In the genomic region with DNA sequence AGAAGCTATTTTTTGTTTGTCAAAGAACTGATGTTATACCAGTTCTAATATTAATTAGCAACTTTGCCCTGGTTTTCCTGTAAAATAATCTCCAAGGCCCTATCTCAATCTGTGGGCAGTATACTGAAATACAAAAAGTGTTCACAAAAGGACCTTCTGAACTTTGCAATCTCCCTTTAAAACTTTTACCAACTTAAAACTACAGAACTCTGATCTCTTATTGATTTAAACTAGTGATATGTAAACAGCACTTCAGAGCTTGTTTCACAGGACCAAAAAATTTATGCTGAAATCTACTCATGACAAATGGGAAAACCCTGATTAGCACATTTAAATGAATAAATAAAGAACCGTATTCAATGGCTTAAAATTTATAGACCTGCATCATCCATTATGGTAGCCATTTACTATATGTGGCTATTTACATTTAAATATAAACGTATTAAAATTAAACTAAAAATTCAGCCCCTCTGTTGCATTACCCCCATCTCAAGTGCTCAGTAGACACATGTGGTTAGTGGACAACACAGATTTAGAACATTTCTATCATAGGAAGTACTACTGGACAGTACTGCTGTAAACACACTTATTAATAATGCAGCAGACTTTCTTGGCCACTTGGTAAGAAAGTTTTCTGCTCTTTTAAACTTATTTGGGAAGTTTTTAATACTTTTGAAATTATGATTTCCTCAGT, we compare ENCODE assay signal across 1 cellular context.
TF ChIP-seq lines count a peak whose summit lies in the region.

No MANE protein-coding gene starts in this region.

TF ChIP-seq in HepG2, 621 proteins besides CTCF, POLR2A, EP300 and RAD21 (continued from another document):
- TF ChIP-seq, protein P1, sequence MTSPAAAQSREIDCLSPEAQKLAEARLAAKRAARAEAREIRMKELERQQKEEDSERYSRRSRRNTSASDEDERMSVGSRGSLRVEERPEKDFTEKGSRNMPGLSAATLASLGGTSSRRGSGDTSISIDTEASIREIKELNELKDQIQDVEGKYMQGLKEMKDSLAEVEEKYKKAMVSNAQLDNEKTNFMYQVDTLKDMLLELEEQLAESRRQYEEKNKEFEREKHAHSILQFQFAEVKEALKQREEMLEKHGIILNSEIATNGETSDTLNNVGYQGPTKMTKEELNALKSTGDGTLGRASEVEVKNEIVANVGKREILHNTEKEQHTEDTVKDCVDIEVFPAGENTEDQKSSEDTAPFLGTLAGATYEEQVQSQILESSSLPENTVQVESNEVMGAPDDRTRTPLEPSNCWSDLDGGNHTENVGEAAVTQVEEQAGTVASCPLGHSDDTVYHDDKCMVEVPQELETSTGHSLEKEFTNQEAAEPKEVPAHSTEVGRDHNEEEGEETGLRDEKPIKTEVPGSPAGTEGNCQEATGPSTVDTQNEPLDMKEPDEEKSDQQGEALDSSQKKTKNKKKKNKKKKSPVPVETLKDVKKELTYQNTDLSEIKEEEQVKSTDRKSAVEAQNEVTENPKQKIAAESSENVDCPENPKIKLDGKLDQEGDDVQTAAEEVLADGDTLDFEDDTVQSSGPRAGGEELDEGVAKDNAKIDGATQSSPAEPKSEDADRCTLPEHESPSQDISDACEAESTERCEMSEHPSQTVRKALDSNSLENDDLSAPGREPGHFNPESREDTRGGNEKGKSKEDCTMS (CRISPR knock-in tag; conservative IDR thresholded peaks at IDR 0.05), result no peak
- TF ChIP-seq FOXA3 (CRISPR knock-in tag; IDR thresholded peaks at IDR 0.05) (peak; percentile 95), CREM (IDR thresholded peaks at IDR 0.05) (peak; percentile 68), CREM (CRISPR knock-in tag; IDR thresholded peaks at IDR 0.05) (no peak), ZNF614 (CRISPR knock-in tag; IDR thresholded peaks at IDR 0.05; ENCODE audit: borderline replicate concordance) (0 out of 2 replicates have a peak, but pooled peaks have one; percentile 20), RBAK (CRISPR knock-in tag; IDR thresholded peaks at IDR 0.05) (no peak), NR2F6 (IDR thresholded peaks at IDR 0.05) (peak; percentile 70; the same call in 1 of the 2 replicates), NR2F6 (CRISPR knock-in tag; IDR thresholded peaks at IDR 0.05) (0 out of 2 replicates have a peak, but pooled peaks have one; percentile 40), SMAD3 (CRISPR knock-in tag; IDR thresholded peaks at IDR 0.05) (peak; percentile 67; the same call in 1 of the 2 replicates)
- TF ChIP-seq, protein P2, sequence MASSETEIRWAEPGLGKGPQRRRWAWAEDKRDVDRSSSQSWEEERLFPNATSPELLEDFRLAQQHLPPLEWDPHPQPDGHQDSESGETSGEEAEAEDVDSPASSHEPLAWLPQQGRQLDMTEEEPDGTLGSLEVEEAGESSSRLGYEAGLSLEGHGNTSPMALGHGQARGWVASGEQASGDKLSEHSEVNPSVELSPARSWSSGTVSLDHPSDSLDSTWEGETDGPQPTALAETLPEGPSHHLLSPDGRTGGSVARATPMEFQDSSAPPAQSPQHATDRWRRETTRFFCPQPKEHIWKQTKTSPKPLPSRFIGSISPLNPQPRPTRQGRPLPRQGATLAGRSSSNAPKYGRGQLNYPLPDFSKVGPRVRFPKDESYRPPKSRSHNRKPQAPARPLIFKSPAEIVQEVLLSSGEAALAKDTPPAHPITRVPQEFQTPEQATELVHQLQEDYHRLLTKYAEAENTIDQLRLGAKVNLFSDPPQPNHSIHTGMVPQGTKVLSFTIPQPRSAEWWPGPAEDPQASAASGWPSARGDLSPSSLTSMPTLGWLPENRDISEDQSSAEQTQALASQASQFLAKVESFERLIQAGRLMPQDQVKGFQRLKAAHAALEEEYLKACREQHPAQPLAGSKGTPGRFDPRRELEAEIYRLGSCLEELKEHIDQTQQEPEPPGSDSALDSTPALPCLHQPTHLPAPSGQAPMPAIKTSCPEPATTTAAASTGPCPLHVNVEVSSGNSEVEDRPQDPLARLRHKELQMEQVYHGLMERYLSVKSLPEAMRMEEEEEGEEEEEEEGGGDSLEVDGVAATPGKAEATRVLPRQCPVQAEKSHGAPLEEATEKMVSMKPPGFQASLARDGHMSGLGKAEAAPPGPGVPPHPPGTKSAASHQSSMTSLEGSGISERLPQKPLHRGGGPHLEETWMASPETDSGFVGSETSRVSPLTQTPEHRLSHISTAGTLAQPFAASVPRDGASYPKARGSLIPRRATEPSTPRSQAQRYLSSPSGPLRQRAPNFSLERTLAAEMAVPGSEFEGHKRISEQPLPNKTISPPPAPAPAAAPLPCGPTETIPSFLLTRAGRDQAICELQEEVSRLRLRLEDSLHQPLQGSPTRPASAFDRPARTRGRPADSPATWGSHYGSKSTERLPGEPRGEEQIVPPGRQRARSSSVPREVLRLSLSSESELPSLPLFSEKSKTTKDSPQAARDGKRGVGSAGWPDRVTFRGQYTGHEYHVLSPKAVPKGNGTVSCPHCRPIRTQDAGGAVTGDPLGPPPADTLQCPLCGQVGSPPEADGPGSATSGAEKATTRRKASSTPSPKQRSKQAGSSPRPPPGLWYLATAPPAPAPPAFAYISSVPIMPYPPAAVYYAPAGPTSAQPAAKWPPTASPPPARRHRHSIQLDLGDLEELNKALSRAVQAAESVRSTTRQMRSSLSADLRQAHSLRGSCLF (CRISPR knock-in tag; IDR thresholded peaks at IDR 0.05; ENCODE audit: borderline replicate concordance), result no peak
